8 cellular contexts compared by ENCODE assay signal in the genomic region with DNA sequence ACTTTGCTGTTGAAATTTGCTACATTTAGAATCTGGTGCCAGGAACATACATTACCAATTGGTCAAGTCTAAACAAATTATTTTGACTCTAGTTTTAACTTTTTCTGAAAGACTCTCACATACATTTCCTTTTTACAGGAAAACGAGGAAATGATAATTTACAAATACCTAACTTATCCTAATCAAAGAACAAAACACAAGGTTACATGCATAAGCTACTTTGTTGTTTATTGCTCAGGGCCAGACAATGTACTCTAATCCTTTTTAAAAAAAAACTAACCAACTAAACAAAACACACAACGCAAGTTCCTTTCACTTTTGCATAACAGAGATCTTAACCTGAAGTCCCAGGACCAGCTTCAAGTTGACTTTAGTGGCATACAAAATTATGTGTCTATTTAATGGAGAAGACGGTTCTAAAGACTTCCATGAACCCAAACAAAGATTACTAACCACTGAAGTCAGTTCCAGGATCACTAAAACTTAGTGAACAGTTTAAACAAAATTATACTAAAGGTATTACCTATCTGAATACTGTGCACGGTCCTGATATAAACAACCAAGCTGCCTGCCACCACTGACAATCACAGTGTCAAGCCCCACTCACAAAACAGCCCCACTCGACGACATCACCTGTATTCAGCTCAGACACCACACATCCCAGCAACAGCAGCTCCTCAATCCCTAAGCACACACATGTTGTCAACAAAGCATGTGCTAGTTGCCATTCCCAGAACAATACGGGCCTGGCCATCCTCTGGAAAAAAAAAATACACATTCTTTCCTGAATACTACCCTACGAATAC. TPM values are rescaled to one million over a fixed set of nuclear protein-coding genes. Genes with fewer than 3 reads are reported as not detected.
A peak's percentile ranks its signal among the peaks of the same experiment; 100 is the strongest.
DNase-seq lines count a peak whose midpoint lies in the region; ATAC-seq, FAIRE-seq and TF ChIP-seq lines count a peak whose summit lies in the region.

No MANE protein-coding gene starts in this region.

- no peak for TF ChIP-seq CTCF in esophagus muscularis mucosa (IDR thresholded peaks at IDR 0.05)

- H3K9me3 ChIP-seq in esophagus muscularis mucosa: no peaks in the 10 kb centered on the region

- H3K4me3 ChIP-seq in esophagus muscularis mucosa: peak overlapping the region; percentile 86 to 100 (median 96)

- no peaks in the 10 kb centered on the region for H3K27me3 ChIP-seq in esophagus muscularis mucosa

- WGBS in esophagus muscularis mucosa: 19% methylated on average over 8 of the region's 8 CpGs

- ATAC-seq in HG03097 (IDR thresholded peaks at IDR 0.05; ENCODE audit: low FRiP score, unreplicated experiment) (no peak), GM18907 (IDR thresholded peaks at IDR 0.05; ENCODE audit: unreplicated experiment) (no peak), GM18519 (IDR thresholded peaks at IDR 0.05; ENCODE audit: low FRiP score, unreplicated experiment) (no peak)

- no peak for TF ChIP-seq POLR2A in esophagus muscularis mucosa (IDR thresholded peaks at IDR 0.05; ENCODE audit: low read depth)

- intact Hi-C loops in esophagus muscularis mucosa (cut with DNase I): loop anchor here (5.0 kb wide), 2 partner anchors 37 to 43 kb away; no protein-coding TSS in a partner anchor

- H3K4me1 ChIP-seq in esophagus muscularis mucosa: peaks cover 14 to 66% (median 63%) of the 10 kb centered on the region in 4 donors

- FAIRE-seq in GM19239 (lab: Jason Lieb, UNC): peak; percentile 73

- H3K36me3 ChIP-seq in esophagus muscularis mucosa: no peaks in the 10 kb centered on the region

- DNase-seq in GM19239 (ENCODE audit: insufficient read length, low spot score) (no peak), RPMI8226 (peak; percentile 26), esophagus muscularis mucosa (ENCODE audit: extremely low spot score) (no peak), retina (peak; percentile 15), NCI-H1092 (lab: John Stamatoyannopoulos, UW) (no peak)

- no peak for TF ChIP-seq EP300 in esophagus muscularis mucosa (IDR thresholded peaks at IDR 0.05)

- H3K27ac ChIP-seq in esophagus muscularis mucosa (replicated peaks in 1 of 4): peak overlapping the region; percentile 94 to 95 (median 95)

RNA-seq across cellular contexts. Expression of a gene that starts 1.9 kb away (rescaled TPM):
- total RNA-seq in esophagus muscularis mucosa: 10 to 100 TPM; 59.3 to 100.0 (median 83.0) TPM

RNA-seq across cellular contexts. Expression of a gene that starts 54.5 kb away (rescaled TPM):
- total RNA-seq in esophagus muscularis mucosa: 100 to 1,000 TPM in 1 of 4 donors, 10 to 100 TPM in 3; 75.6 to 101 (median 95.6) TPM

Comparison
In these comparisons a context has a peak if more than half of its experiments do, and no peak if none do; other contexts are left out.
1. DNase-seq: peak in RPMI8226 (single experiment) and retina (single experiment); none in GM19239 (single experiment), esophagus muscularis mucosa (single experiment) and NCI-H1092 (single experiment).